ENCODE assay signal across 8 cellular contexts in the genomic region with DNA sequence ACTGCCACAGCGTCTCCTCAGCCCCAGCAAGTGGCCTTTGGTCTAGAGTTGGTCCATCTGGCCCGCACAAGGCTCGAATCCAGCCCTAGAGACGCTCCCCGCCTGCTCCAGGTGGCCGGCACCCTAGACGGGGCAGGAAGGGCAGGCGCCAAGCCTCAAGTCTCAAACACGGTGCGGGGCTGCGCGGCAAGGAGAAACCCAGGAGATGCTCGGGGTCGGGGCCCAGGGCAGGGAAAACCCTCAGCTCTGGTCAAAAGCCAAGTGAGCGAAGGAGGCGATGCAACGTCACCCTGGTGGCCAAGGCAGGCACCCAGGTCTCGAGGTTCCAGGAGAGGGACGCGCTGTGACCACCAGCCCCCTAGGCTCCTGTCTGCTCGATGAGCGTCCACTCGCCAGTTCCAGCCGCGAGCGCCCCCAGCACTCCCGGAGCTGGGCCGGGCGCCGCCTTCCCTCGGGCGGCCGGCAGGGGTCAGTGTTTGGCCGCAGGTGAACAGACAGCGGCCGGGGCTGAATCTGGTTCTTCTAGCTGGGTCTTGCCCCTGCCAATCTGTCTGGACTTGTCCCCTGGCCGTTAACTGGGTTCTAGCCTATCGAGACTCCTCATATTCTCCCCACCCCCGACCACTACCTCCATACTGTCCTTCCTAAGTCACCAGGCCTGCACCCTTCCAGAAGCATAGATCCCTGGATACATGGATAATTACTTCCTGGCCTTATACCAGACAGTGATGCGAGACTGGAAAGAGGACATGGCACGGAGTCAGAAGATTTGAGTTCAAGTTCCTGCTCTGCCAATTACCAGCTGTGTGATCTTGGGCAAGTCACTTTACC. TPM values are rescaled to one million over a fixed set of nuclear protein-coding genes. Genes with fewer than 3 reads are reported as not detected.
DNase-seq lines count a peak whose midpoint lies in the region; ATAC-seq and TF ChIP-seq lines count a peak whose summit lies in the region.

No MANE protein-coding gene starts in this region.

- H3K4me3 ChIP-seq in Caco-2 (ENCODE audit: low read depth, low read length) = no peak overlapping the region
- no peak overlapping the region for H3K4me3 ChIP-seq in lower lobe of right lung

- TF ChIP-seq CTCF in Caco-2 (IDR thresholded peaks at IDR 0.05; ENCODE audit: insufficient read depth in 1 of 2, low read depth in 1 of 2, low read length in 1 of 2, severe bottlenecking in 1 of 2, unreplicated experiment in 1 of 2) (peak; percentile 99), lower lobe of right lung (IDR thresholded peaks at IDR 0.05) (peak; percentile 98)

- no peak overlapping the region for H3K4me3 Mint-ChIP-seq in Caco-2 (ENCODE audit: unreplicated experiment)

- H3K27me3 ChIP-seq in Caco-2 (replicated peaks; ENCODE audit: control insufficient read depth, insufficient read depth, low read length) = no peaks in the 10 kb centered on the region
- H3K27me3 ChIP-seq in lower lobe of right lung (ENCODE audit: low read depth) = peaks cover 52% of the 10 kb centered on the region

- POLR2A ChIA-PET in Caco-2 (lab: Charles Lee) = interaction anchor here (0.5 kb wide), 1 partner anchor 17 kb away, joined by 6 read pairs; no protein-coding TSS in a partner anchor

- CTCF ChIA-PET in Caco-2 (lab: Charles Lee) = interaction anchor here (0.5 to 3.9 kb wide), 34 partner anchors 12 to 999 kb away, joined by 3 to 84 read pairs (median 4); partner anchors contain the start of genes ATP5MC1, HOXB13, HOXB9 and TTLL6

- ATAC-seq in HG02759 (IDR thresholded peaks at IDR 0.05; ENCODE audit: unreplicated experiment) (peak; percentile 71), lower lobe of right lung (peak; percentile 92 to 94)

- no peaks in the 10 kb centered on the region for H3K4me1 Mint-ChIP-seq in Caco-2 (ENCODE audit: low read depth, unreplicated experiment)

- no peaks in the 10 kb centered on the region for H3K9me3 Mint-ChIP-seq in Caco-2 (ENCODE audit: unreplicated experiment)

- intact Hi-C loops in Caco-2 (cut with micrococcal nuclease; ENCODE audit: unreplicated experiment) = loop anchor here (1.0 to 10.0 kb wide), 3 partner anchors 113 to 356 kb away; no protein-coding TSS in a partner anchor
- intact Hi-C loops in lower lobe of right lung (cut with DNase I) = no loop called here

- no TSS peak for BruUV-seq in Caco-2 (replicated peaks; lab: Mats Ljungman, UMichigan)

- DNase-seq in Caco-2 = peak; percentile 69 to 87
- DNase-seq in NCI-H69 (lab: John Stamatoyannopoulos, UW) = peak; percentile 76
- peak; percentile 74 to 78 for DNase-seq in activated CD4-positive, alpha-beta T cell treated with anti-CD3 and anti-CD28 coated beads, Interleukin-2, amount 50 U/mL, for 48 hours
- peak; percentile 94 for DNase-seq in ecto neural progenitor cell (ENCODE audit: low spot score)
- DNase-seq in lower lobe of right lung = peak; percentile 69
- peak; percentile 48 for DNase-seq in stimulated activated CD8-positive, alpha-beta memory T cell treated with anti-CD3 and anti-CD28 coated beads, Interleukin-12 subunit alpha, Interleukin-12 subunit beta, amount 100 ng/mL, for 4 hours (ENCODE audit: low read depth)
- no peak for DNase-seq in cerebellar nuclear complex (lab: John Stamatoyannopoulos, UW)

- H3K27ac Mint-ChIP-seq in Caco-2 (ENCODE audit: unreplicated experiment) = no peak overlapping the region

- no peaks in the 10 kb centered on the region for H3K36me3 Mint-ChIP-seq in Caco-2 (ENCODE audit: insufficient read depth, unreplicated experiment)

- H3K9me3 ChIP-seq in Caco-2 = no peaks in the 10 kb centered on the region
- H3K9me3 ChIP-seq in lower lobe of right lung = no peaks in the 10 kb centered on the region

- H3K4me1 ChIP-seq in Caco-2 (no peaks in the 10 kb centered on the region), lower lobe of right lung (peaks cover 5% of the 10 kb centered on the region)

- H3K27ac ChIP-seq in lower lobe of right lung = no peak overlapping the region

- peaks cover 8% of the 10 kb centered on the region for H3K27me3 Mint-ChIP-seq in Caco-2 (ENCODE audit: insufficient read depth, unreplicated experiment)

- H3K36me3 ChIP-seq in Caco-2 (ENCODE audit: control insufficient read depth, insufficient read depth, low read length) (no peaks in the 10 kb centered on the region), lower lobe of right lung (no peaks in the 10 kb centered on the region)

RNA-seq across cellular contexts. Expression of gene PRAC1, which starts 44.0 kb away (rescaled TPM):
- not detected in 2 replicates for total RNA-seq in Caco-2 (2022)
- total RNA-seq in lower lobe of right lung = not detected

RNA-seq across cellular contexts. Expression of gene PRAC2, which starts 44.6 kb away (rescaled TPM):
- total RNA-seq in Caco-2 (2022) (not detected in 2 replicates), lower lobe of right lung (not detected)

RNA-seq across cellular contexts. Expression of gene HOXB13, which starts 50.2 kb away (rescaled TPM):
- 4.3 and 5.5 TPM in 2 replicates for total RNA-seq in Caco-2 (2022)
- total RNA-seq in lower lobe of right lung = not detected

RNA-seq across cellular contexts. Expression of gene HOXB9, which starts 52.2 kb away (rescaled TPM):
- total RNA-seq in Caco-2 (2022) (4.5 and 5.4 TPM in 2 replicates), lower lobe of right lung (not detected)

Comparison
In these comparisons a context has a peak if more than half of its experiments do, and no peak if none do; other contexts are left out.
1. DNase-seq: peak in Caco-2 (2 of 2), NCI-H69 (single experiment), activated CD4-positive, alpha-beta T cell treated with anti-CD3 and anti-CD28 coated beads, Interleukin-2, amount 50 U/mL, for 48 hours (2 of 2), ecto neural progenitor cell (single experiment), lower lobe of right lung (single experiment) and stimulated activated CD8-positive, alpha-beta memory T cell treated with anti-CD3 and anti-CD28 coated beads, Interleukin-12 subunit alpha, Interleukin-12 subunit beta, amount 100 ng/mL, for 4 hours (single experiment); none in cerebellar nuclear complex (0 of 2).